In the genomic region with DNA sequence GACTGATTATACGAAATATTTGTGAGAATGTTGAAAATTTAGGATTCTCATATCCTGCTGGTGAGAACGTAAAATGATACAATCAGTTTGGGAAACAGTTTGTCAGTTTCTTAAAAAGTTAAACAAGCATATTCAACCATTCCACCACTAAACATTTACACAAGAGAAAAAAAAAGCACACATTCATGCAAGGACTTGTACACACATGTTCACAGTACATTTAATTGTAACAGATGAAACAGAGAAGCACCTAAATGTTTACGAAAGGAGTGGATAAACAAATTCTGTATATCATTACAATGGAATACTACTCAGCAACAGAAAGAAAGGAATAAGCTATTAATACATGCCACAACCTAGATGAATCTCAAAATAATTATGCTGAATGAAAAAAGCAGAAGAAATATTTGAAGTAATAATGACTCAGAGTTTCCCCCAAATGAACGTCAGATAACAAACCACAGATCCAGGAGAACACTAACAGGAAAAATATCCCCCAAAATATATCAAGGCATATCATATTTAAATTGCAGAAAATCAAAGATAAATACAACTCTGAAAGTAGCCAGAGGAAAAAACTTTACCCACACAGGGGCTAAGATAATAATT, we compare ENCODE assay signal across 13 cellular contexts. TPM values are rescaled to one million over a fixed set of nuclear protein-coding genes. Genes with fewer than 3 reads are reported as not detected.
A peak's percentile ranks its signal among the peaks of the same experiment; 100 is the strongest.
DNase-seq lines count a peak whose midpoint lies in the region; ATAC-seq, FAIRE-seq and TF ChIP-seq lines count a peak whose summit lies in the region.
"Had no signal": no experiment of that assay in that cellular context is flagged by ENCODE, and none has a peak within 500 bp of the region (broad histone marks: within the 10 kb centered on the region; RNA-seq: fewer than 3 reads in every experiment).

No MANE protein-coding gene starts in this region.

- CTCF ChIA-PET in HepG2 (lab: Yijun Ruan, JAX; ENCODE audit: low intra/inter-chr PET ratio, low total read pairs), result no interaction called here

- TF ChIP-seq POLR2A in right lobe of liver (IDR thresholded peaks at IDR 0.05) (no peak), HepG2 (IDR thresholded peaks at IDR 0.05; ENCODE audit: insufficient read depth in 1 of 2, low read depth in 2 of 2, low read length in 2 of 2) (no peak)

- peaks cover 23% of the 10 kb centered on the region for H3K79me2 ChIP-seq in HepG2 (ENCODE audit: insufficient read depth, low read length)

- H3K27me3 ChIP-seq in right lobe of liver, result no peaks in the 10 kb centered on the region
- H3K27me3 ChIP-seq in HepG2 (ENCODE audit: control insufficient read depth in 1 of 2, insufficient read depth in 2 of 2, low read length in 2 of 2), result no peaks in the 10 kb centered on the region
- H3K27me3 ChIP-seq in foreskin keratinocyte, result no peaks in the 10 kb centered on the region
- H3K27me3 ChIP-seq in dorsolateral prefrontal cortex, result no peaks in the 10 kb centered on the region

- no peak for FAIRE-seq in HepG2 (lab: Jason Lieb, UNC)

- peaks cover 0 to 17% (median 5%) of the 10 kb centered on the region in 4 donors for H3K4me1 ChIP-seq in right lobe of liver
- peaks cover 7% of the 10 kb centered on the region; the same call in 1 of the 2 replicates for H3K4me1 ChIP-seq in HepG2 (ENCODE audit: insufficient read depth, low read length)
- peaks cover 55% of the 10 kb centered on the region for H3K4me1 ChIP-seq in foreskin keratinocyte

- TF ChIP-seq CTCF in right lobe of liver (IDR thresholded peaks at IDR 0.05), result no peak
- TF ChIP-seq CTCF in HepG2 (CRISPR knock-in tag; IDR thresholded peaks at IDR 0.05), result no peak
- TF ChIP-seq CTCF in foreskin keratinocyte (conservative IDR thresholded peaks at IDR 0.05), result no peak
- TF ChIP-seq CTCF in dorsolateral prefrontal cortex (IDR thresholded peaks at IDR 0.05 in 54 of 56, conservative IDR thresholded peaks at IDR 0.05 in 2 of 56; ENCODE audit: low read depth in 1 of 56, partially characterized antibody in 56 of 56), result no peak

- no peak overlapping the region for H3K9ac ChIP-seq in HepG2 (ENCODE audit: insufficient read depth, low read depth, low read length)

- DNase-seq in right lobe of liver (no peak), HepG2 (ENCODE audit: low spot score) (no peak), amniotic epithelial cell (ENCODE audit: low read depth) (peak; percentile 78), foreskin keratinocyte (peak; percentile 60 to 82), mesenteric fat pad (ENCODE audit: low spot score) (no peak), dorsolateral prefrontal cortex (no peak), ureter (ENCODE audit: low spot score) (no peak)
- DNase-seq: activated CD4-positive, alpha-beta T cell treated with anti-CD3 and anti-CD28 coated beads, Interleukin-2, amount 10 ng/mL, durations not matched to agents 24 days and 14 days; effector memory CD4-positive, alpha-beta T cell; NCI-H1092; NCI-H526 had no signal

- TF ChIP-seq RAD21 in HepG2 (CRISPR knock-in tag; IDR thresholded peaks at IDR 0.05), result no peak

- H3K36me3 ChIP-seq in right lobe of liver, result no peaks in the 10 kb centered on the region
- 0 out of 5 replicates have a peak, but pooled peaks cover 0 to 6% of the 10 kb centered on the region in 2 experiments for H3K36me3 ChIP-seq in HepG2 (replicated peaks in 1 of 2; ENCODE audit: control insufficient read depth in 1 of 2, insufficient read depth in 2 of 2, low read length in 2 of 2)

- no peak overlapping the region for H2AFZ ChIP-seq in HepG2 (ENCODE audit: low read length)

- no peak overlapping the region for H3K4me2 ChIP-seq in HepG2 (ENCODE audit: low read depth, low read length)

- in situ Hi-C loops in HepG2 (cut with HindIII; ENCODE audit: extremely low pct_ligation_motif_present, low pct_unique_long_range_greater_than_20kb), result no loop called here

- WGBS in right lobe of liver (ENCODE audit: insufficient coverage, low coverage, low lambda C conversion rate, missing lambda C conversion rate), result 44% methylated on average over 4 of the region's 4 CpGs
- WGBS in HepG2 (ENCODE audit: low lambda C conversion rate), result 95% methylated on average over 4 of the region's 4 CpGs

- H3K9me3 ChIP-seq in right lobe of liver (no peaks in the 10 kb centered on the region), HepG2 (ENCODE audit: low read length) (no peaks in the 10 kb centered on the region)

- POLR2A ChIA-PET in HepG2 (lab: Yijun Ruan, JAX), result no interaction called here

- intact Hi-C loops in right lobe of liver (cut with DNase I), result no loop called here
- intact Hi-C loops in HepG2 (cut with micrococcal nuclease; ENCODE audit: unreplicated experiment), result no loop called here
- intact Hi-C loops in dorsolateral prefrontal cortex (cut with DNase I), result no loop called here

- BruUV-seq in HepG2 (replicated peaks; lab: Mats Ljungman, UMichigan), result no TSS peak

- H3K27ac ChIP-seq in right lobe of liver, result peak overlapping the region in 2 of 3 donors; percentile 10 to 74
- H3K27ac ChIP-seq in HepG2 (ENCODE audit: extremely low read length, insufficient read depth, low read length), result no peak overlapping the region
- H3K27ac ChIP-seq in foreskin keratinocyte, result peak overlapping the region; percentile 75
- H3K27ac ChIP-seq in dorsolateral prefrontal cortex, result peak overlapping the region in 16 of 59 donors; percentile 1 to 57 (median 23)
- H3K27ac ChIP-seq: HL-60 had no signal

- H3K4me3 ChIP-seq in right lobe of liver (no peak overlapping the region), HepG2 (replicated peaks in 1 of 3; ENCODE audit: insufficient read depth in 1 of 3, low read depth in 2 of 3, low read length in 3 of 3) (no peak overlapping the region), dorsolateral prefrontal cortex (peak overlapping the region in 7 of 59 donors; percentile 0 to 24 (median 7))

- H4K20me1 ChIP-seq in HepG2 (ENCODE audit: insufficient read depth, low read length), result no peaks in the 10 kb centered on the region

- no peak for TF ChIP-seq EP300 in HepG2 (IDR thresholded peaks at IDR 0.05; ENCODE audit: low read depth in 2 of 2, low read length in 2 of 2)
- TF ChIP-seq EP300 in HepG2 (CRISPR knock-in tag; IDR thresholded peaks at IDR 0.05; ENCODE audit: borderline replicate concordance), result no peak

- ATAC-seq in right lobe of liver (no peak), HepG2 (no peak), foreskin keratinocyte (peak; percentile 64), GM18907 (IDR thresholded peaks at IDR 0.05; ENCODE audit: unreplicated experiment) (no peak)

TF ChIP-seq in HepG2, 621 proteins besides CTCF, POLR2A, EP300 and RAD21:
- TF ChIP-seq, protein P1, sequence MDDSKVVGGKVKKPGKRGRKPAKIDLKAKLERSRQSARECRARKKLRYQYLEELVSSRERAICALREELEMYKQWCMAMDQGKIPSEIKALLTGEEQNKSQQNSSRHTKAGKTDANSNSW (CRISPR knock-in tag; IDR thresholded peaks at IDR 0.05; ENCODE audit: borderline replicate concordance), result no peak

RNA-seq across cellular contexts. Expression of gene ANKRD28, which starts 14.3 kb away (rescaled TPM):
- total RNA-seq in right lobe of liver (10 to 100 TPM; 16.4 to 32.2 (median 25.7) TPM), HepG2 (2016; rRNA removed; fragmentation: Illumina TruSeq; extraction: Trizol) (28.9 and 40.2 TPM in 2 replicates), foreskin keratinocyte (31.7 and 32.4 TPM in 2 replicates), mesenteric fat pad (70.9 TPM), dorsolateral prefrontal cortex (100 to 1,000 TPM in 4 of 120 experiments, 10 to 100 TPM in 116; 46.9 to 110 (median 74.2) TPM), ureter (62.4 TPM)
- 11.3 and 13.1 TPM in 2 replicates for total RNA-seq in HepG2 (2016; cell fraction: cytosol; rRNA removed; fragmentation: Illumina TruSeq; extraction: Trizol; ENCODE audit: low read depth)
- total RNA-seq in HepG2 (2016; cell fraction: insoluble cytoplasmic fraction; rRNA removed; fragmentation: Illumina TruSeq; extraction: Trizol), result 28.4 and 36.2 TPM in 2 replicates
- total RNA-seq in HepG2 (2016; cell fraction: membrane; rRNA removed; fragmentation: Illumina TruSeq; extraction: Trizol), result 11.2 and 14.5 TPM in 2 replicates
- total RNA-seq in HepG2 (2016; cell fraction: nucleus; rRNA removed; fragmentation: Illumina TruSeq; extraction: Trizol), result 41.2 and 46.8 TPM in 2 replicates
- polyA plus RNA-seq in HepG2 (2011; rRNA removed) (20.7 and 21.0 TPM in 2 replicates), foreskin keratinocyte (4.6 and 6.5 TPM in 2 replicates)
- polyA plus RNA-seq in HepG2 (2011; cell fraction: cytosol; rRNA removed), result 9.2 and 14.8 TPM in 2 replicates
- polyA plus RNA-seq in HepG2 (2011; cell fraction: nucleus; rRNA removed), result 30.1 TPM in 2 replicates
- 18.6 and 18.7 TPM in 2 replicates for polyA plus RNA-seq in HepG2 (2012)
- 0.62 and 0.75 TPM in 2 replicates for polyA plus RNA-seq in HepG2 (2016; cell fraction: cytosol; fragmentation: Illumina TruSeq; extraction: Trizol; ENCODE audit: low read depth)
- polyA plus RNA-seq in HepG2 (2016; cell fraction: insoluble cytoplasmic fraction; fragmentation: Illumina TruSeq; extraction: Trizol; ENCODE audit: low read depth), result 23.3 and 24.0 TPM in 2 replicates
- polyA plus RNA-seq in HepG2 (2016; cell fraction: membrane; fragmentation: Illumina TruSeq; extraction: Trizol; ENCODE audit: low read depth), result 3.1 and 4.0 TPM in 2 replicates
- 32.5 and 40.7 TPM in 2 replicates for polyA plus RNA-seq in HepG2 (2016; cell fraction: nucleus; fragmentation: Illumina TruSeq; extraction: Trizol; ENCODE audit: insufficient read depth, low read depth)
- 40.3 and 73.4 TPM in 2 replicates for polyA minus RNA-seq in HepG2 (2011; rRNA and poly(A)+ RNA removed; ENCODE audit: low replicate concordance)
- polyA minus RNA-seq in HepG2 (2011; cell fraction: cytosol; rRNA and poly(A)+ RNA removed), result 19.9 TPM in 2 replicates
- polyA minus RNA-seq in HepG2 (2011; cell fraction: nucleus; rRNA and poly(A)+ RNA removed), result 106 and 111 TPM in 2 replicates

Comparison
In these comparisons a context has a peak if more than half of its experiments do, and no peak if none do; other contexts are left out.
1. DNase-seq: peak in amniotic epithelial cell (single experiment) and foreskin keratinocyte (2 of 2); none in right lobe of liver (0 of 3), HepG2 (single experiment), mesenteric fat pad (single experiment), dorsolateral prefrontal cortex (0 of 10) and ureter (single experiment).